ENCODE assay signal across 1 cellular context in genomic region chr9:89350988-89351557, GRCh38.
A peak's percentile ranks its signal among the peaks of the same experiment; 100 is the strongest.
TF ChIP-seq lines count a peak whose summit lies in the region.

No MANE protein-coding gene starts in this region.

TF ChIP-seq in HepG2, 621 proteins besides CTCF, POLR2A, EP300 and RAD21 (continued from another document and continues in another):
- TF ChIP-seq CSRNP2 (CRISPR knock-in tag; conservative IDR thresholded peaks at IDR 0.05; ENCODE audit: low read depth) (0 out of 2 replicates have a peak, but pooled peaks have one; percentile 36), AGO2 (optimal IDR thresholded peaks at IDR 0.05; ENCODE audit: low read depth, low read length) (no peak), EED (CRISPR knock-in tag; IDR thresholded peaks at IDR 0.05) (no peak), CEBPB (IDR thresholded peaks at IDR 0.05; ENCODE audit: borderline replicate concordance, low read depth, low read length) (peak; percentile 96), KLF15 (CRISPR knock-in tag; IDR thresholded peaks at IDR 0.05; ENCODE audit: borderline replicate concordance) (no peak), GMEB1 (CRISPR knock-in tag; IDR thresholded peaks at IDR 0.05; ENCODE audit: borderline replicate concordance) (peak; percentile 35; the same call in 1 of the 2 replicates), HMG20A (CRISPR knock-in tag; IDR thresholded peaks at IDR 0.05; ENCODE audit: borderline replicate concordance) (peak; percentile 85; the same call in 1 of the 2 replicates), PLRG1 (conservative IDR thresholded peaks at IDR 0.05) (no peak), RXRA (CRISPR knock-in tag; IDR thresholded peaks at IDR 0.05) (peak; percentile 86; the same call in 1 of the 2 replicates), ATF4 (CRISPR knock-in tag; IDR thresholded peaks at IDR 0.05) (peak in 1 of 2 experiments; percentile 67; a peak in 2 of 4 replicates), ZNF446 (CRISPR knock-in tag; IDR thresholded peaks at IDR 0.05) (no peak), GPN1 (CRISPR knock-in tag; IDR thresholded peaks at IDR 0.05; ENCODE audit: borderline replicate concordance) (no peak), IRX3 (CRISPR knock-in tag; IDR thresholded peaks at IDR 0.05; ENCODE audit: borderline replicate concordance, low read depth) (no peak), ZNF253 (CRISPR knock-in tag; IDR thresholded peaks at IDR 0.05; ENCODE audit: borderline replicate concordance) (no peak), MIER3 (CRISPR knock-in tag; IDR thresholded peaks at IDR 0.05; ENCODE audit: borderline replicate concordance) (peak; percentile 89; the same call in 1 of the 2 replicates), ZNF691 (CRISPR knock-in tag; IDR thresholded peaks at IDR 0.05; ENCODE audit: borderline replicate concordance, low read depth) (no peak), WIZ (CRISPR knock-in tag; IDR thresholded peaks at IDR 0.05) (no peak), DPF2 (CRISPR knock-in tag; IDR thresholded peaks at IDR 0.05; ENCODE audit: borderline replicate concordance, low read depth) (peak; percentile 61; the same call in 1 of the 2 replicates), JARID2 (CRISPR knock-in tag; IDR thresholded peaks at IDR 0.05; ENCODE audit: insufficient replicate concordance) (no peak), THAP9 (CRISPR knock-in tag; IDR thresholded peaks at IDR 0.05; ENCODE audit: borderline replicate concordance) (no peak), NR2F1 (CRISPR knock-in tag; IDR thresholded peaks at IDR 0.05) (peak; percentile 55 to 67; a peak in 3 of 4 replicates), ZNF768 (CRISPR knock-in tag; IDR thresholded peaks at IDR 0.05) (no peak), GRHL1 (CRISPR knock-in tag; conservative IDR thresholded peaks at IDR 0.05) (no peak), BRCA1 (CRISPR knock-in tag; IDR thresholded peaks at IDR 0.05) (no peak), PHF8 (CRISPR knock-in tag; IDR thresholded peaks at IDR 0.05) (no peak), HOXA5 (CRISPR knock-in tag; IDR thresholded peaks at IDR 0.05) (0 out of 2 replicates have a peak, but pooled peaks have one; percentile 34), GABPB1 (CRISPR knock-in tag; IDR thresholded peaks at IDR 0.05) (peak; percentile 40; the same call in 1 of the 2 replicates), ZNF782 (CRISPR knock-in tag; IDR thresholded peaks at IDR 0.05; ENCODE audit: borderline replicate concordance) (no peak), ZNF557 (CRISPR knock-in tag; IDR thresholded peaks at IDR 0.05) (no peak), ZNF644 (CRISPR knock-in tag; IDR thresholded peaks at IDR 0.05; ENCODE audit: low read depth) (no peak; the same call in 1 of the 2 replicates), PCBP1 (IDR thresholded peaks at IDR 0.05; ENCODE audit: borderline replicate concordance, low read depth, low read length) (no peak), RBM22 (optimal IDR thresholded peaks at IDR 0.05; ENCODE audit: low read length) (no peak), DR1 (CRISPR knock-in tag; IDR thresholded peaks at IDR 0.05) (no peak), EEA1 (CRISPR knock-in tag; IDR thresholded peaks at IDR 0.05; ENCODE audit: borderline replicate concordance) (no peak), NFKBIZ (CRISPR knock-in tag; IDR thresholded peaks at IDR 0.05) (peak; percentile 77; the same call in 1 of the 2 replicates), ZNF205 (CRISPR knock-in tag; IDR thresholded peaks at IDR 0.05) (peak; percentile 61; the same call in 1 of the 2 replicates), ETV6 (CRISPR knock-in tag; conservative IDR thresholded peaks at IDR 0.05) (no peak), CBX5 (CRISPR knock-in tag; IDR thresholded peaks at IDR 0.05; ENCODE audit: borderline replicate concordance) (peak; percentile 68; the same call in 1 of the 2 replicates), HNF4G (IDR thresholded peaks at IDR 0.05; ENCODE audit: borderline replicate concordance, low read depth, low read length) (no peak), HNF4G (CRISPR knock-in tag; IDR thresholded peaks at IDR 0.05; ENCODE audit: borderline replicate concordance, low read depth) (peak; percentile 56; the same call in 1 of the 2 replicates), NAIF1 (CRISPR knock-in tag; IDR thresholded peaks at IDR 0.05; ENCODE audit: borderline replicate concordance) (no peak), TEAD2 (CRISPR knock-in tag; IDR thresholded peaks at IDR 0.05) (no peak), ELF1 (CRISPR knock-in tag; IDR thresholded peaks at IDR 0.05) (no peak; the same call in 1 of the 2 replicates), MLLT10 (CRISPR knock-in tag; IDR thresholded peaks at IDR 0.05) (no peak), HNRNPH1 (optimal IDR thresholded peaks at IDR 0.05; ENCODE audit: low read depth, low read length) (no peak), ISL2 (CRISPR knock-in tag; IDR thresholded peaks at IDR 0.05) (no peak; the same call in none of the 2 replicates), HOXA3 (CRISPR knock-in tag; IDR thresholded peaks at IDR 0.05) (peak; percentile 72; the same call in 1 of the 2 replicates), SKI (IDR thresholded peaks at IDR 0.05; ENCODE audit: partially characterized antibody) (peak; percentile 79), NFIB (CRISPR knock-in tag; IDR thresholded peaks at IDR 0.05; ENCODE audit: borderline replicate concordance) (no peak)
- TF ChIP-seq, protein P1, sequence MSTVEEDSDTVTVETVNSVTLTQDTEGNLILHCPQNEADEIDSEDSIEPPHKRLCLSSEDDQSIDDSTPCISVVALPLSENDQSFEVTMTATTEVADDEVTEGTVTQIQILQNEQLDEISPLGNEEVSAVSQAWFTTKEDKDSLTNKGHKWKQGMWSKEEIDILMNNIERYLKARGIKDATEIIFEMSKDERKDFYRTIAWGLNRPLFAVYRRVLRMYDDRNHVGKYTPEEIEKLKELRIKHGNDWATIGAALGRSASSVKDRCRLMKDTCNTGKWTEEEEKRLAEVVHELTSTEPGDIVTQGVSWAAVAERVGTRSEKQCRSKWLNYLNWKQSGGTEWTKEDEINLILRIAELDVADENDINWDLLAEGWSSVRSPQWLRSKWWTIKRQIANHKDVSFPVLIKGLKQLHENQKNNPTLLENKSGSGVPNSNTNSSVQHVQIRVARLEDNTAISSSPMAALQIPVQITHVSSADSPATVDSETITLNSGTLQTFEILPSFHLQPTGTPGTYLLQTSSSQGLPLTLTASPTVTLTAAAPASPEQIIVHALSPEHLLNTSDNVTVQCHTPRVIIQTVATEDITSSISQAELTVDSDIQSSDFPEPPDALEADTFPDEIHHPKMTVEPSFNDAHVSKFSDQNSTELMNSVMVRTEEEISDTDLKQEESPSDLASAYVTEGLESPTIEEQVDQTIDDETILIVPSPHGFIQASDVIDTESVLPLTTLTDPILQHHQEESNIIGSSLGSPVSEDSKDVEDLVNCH (CRISPR knock-in tag; IDR thresholded peaks at IDR 0.05): no peak
- TF ChIP-seq, protein P2, sequence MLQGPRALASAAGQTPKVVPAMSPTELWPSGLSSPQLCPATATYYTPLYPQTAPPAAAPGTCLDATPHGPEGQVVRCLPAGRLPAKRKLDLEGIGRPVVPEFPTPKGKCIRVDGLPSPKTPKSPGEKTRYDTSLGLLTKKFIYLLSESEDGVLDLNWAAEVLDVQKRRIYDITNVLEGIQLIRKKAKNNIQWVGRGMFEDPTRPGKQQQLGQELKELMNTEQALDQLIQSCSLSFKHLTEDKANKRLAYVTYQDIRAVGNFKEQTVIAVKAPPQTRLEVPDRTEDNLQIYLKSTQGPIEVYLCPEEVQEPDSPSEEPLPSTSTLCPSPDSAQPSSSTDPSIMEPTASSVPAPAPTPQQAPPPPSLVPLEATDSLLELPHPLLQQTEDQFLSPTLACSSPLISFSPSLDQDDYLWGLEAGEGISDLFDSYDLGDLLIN (CRISPR knock-in tag; IDR thresholded peaks at IDR 0.05; ENCODE audit: borderline replicate concordance): no peak
- TF ChIP-seq, protein P3, sequence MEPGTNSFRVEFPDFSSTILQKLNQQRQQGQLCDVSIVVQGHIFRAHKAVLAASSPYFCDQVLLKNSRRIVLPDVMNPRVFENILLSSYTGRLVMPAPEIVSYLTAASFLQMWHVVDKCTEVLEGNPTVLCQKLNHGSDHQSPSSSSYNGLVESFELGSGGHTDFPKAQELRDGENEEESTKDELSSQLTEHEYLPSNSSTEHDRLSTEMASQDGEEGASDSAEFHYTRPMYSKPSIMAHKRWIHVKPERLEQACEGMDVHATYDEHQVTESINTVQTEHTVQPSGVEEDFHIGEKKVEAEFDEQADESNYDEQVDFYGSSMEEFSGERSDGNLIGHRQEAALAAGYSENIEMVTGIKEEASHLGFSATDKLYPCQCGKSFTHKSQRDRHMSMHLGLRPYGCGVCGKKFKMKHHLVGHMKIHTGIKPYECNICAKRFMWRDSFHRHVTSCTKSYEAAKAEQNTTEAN (CRISPR knock-in tag; conservative IDR thresholded peaks at IDR 0.05): peak; percentile 72; the same call in 1 of the 2 replicates
- TF ChIP-seq, protein P4, sequence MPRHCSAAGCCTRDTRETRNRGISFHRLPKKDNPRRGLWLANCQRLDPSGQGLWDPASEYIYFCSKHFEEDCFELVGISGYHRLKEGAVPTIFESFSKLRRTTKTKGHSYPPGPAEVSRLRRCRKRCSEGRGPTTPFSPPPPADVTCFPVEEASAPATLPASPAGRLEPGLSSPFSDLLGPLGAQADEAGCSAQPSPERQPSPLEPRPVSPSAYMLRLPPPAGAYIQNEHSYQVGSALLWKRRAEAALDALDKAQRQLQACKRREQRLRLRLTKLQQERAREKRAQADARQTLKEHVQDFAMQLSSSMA (CRISPR knock-in tag; IDR thresholded peaks at IDR 0.05): no peak; the same call in 1 of the 2 replicates
